ENCODE assay signal across 10 cellular contexts in the genomic region with DNA sequence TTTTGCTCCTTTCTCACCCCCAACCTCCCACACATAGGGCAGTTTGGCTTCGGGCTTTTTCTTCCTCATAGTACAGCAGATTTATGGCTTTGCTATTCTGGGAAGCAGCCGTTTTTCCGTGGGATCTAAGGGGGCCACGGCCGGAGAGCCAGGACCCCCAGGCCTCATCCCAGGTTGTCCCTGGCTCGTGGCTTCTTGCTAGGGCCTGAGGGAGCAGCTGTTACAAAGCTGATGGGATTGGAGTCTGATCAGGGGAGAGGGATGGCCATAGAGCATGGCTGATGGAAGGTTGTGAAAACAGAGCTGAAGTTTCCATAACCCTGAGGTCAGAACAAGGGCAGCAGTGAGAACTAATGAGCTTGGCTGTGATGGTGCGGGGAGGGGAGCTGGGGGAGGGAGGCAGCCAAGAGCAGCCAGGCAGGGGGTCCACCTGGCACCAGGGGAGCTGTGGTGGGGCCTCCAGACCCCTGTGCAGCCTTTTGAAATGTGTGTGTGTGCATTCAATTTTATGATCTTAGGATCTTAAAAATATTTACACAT.
A peak's percentile ranks its signal among the peaks of the same experiment; 100 is the strongest.
DNase-seq lines count a peak whose midpoint lies in the region; ATAC-seq and TF ChIP-seq lines count a peak whose summit lies in the region.
"Had no signal": no experiment of that assay in that cellular context is flagged by ENCODE, and none has a peak within 500 bp of the region (broad histone marks: within the 10 kb centered on the region; RNA-seq: fewer than 3 reads in every experiment).

No MANE protein-coding gene starts in this region.

- ATAC-seq in upper lobe of left lung (ENCODE audit: low FRiP score in 2 of 2) (no peak), HG03460 (IDR thresholded peaks at IDR 0.05; ENCODE audit: unreplicated experiment) (no peak)

- H2BK5ac ChIP-seq in mesenchymal stem cell (ENCODE audit: low read depth, low read length, poor library complexity, severe bottlenecking) = no peak overlapping the region

- H3K4me1 ChIP-seq in mesenchymal stem cell (ENCODE audit: control insufficient read depth, insufficient read depth, low read depth, low read length) (peaks cover 16% of the 10 kb centered on the region), upper lobe of left lung (peaks cover 0 to 13% (median 6%) of the 10 kb centered on the region in 4 donors)

- H2BK12ac ChIP-seq in mesenchymal stem cell (ENCODE audit: low read length in 2 of 2) = no peak overlapping the region

- H2AK5ac ChIP-seq in mesenchymal stem cell (ENCODE audit: low read length, severe bottlenecking) = peak overlapping the region; percentile 33

- 15% methylated on average over 7 of the region's 7 CpGs for WGBS in mesenchymal stem cell
- WGBS in upper lobe of left lung, 2 donors = 37 to 43% methylated on average over 7 of the region's 7 CpGs

- H3K4ac ChIP-seq in mesenchymal stem cell (ENCODE audit: low read depth in 1 of 2, low read length in 2 of 2) = peak overlapping the region in 1 of 2 experiments; percentile 52

- peak overlapping the region; percentile 52 for H3K4me2 ChIP-seq in mesenchymal stem cell (ENCODE audit: low read length, poor library complexity, severe bottlenecking)

- H2BK15ac ChIP-seq in mesenchymal stem cell (ENCODE audit: low read depth, poor library complexity, severe bottlenecking) = no peak overlapping the region

- peaks cover 10% of the 10 kb centered on the region for H3K4me1 Mint-ChIP-seq in endothelial cell (ENCODE audit: unreplicated experiment)

- no peaks in the 10 kb centered on the region for H3K79me1 ChIP-seq in mesenchymal stem cell (replicated peaks; ENCODE audit: low read length, poor library complexity, severe bottlenecking)

- no peaks in the 10 kb centered on the region for H3K9me3 Mint-ChIP-seq in endothelial cell (ENCODE audit: unreplicated experiment)

- no peak overlapping the region for H2BK120ac ChIP-seq in mesenchymal stem cell (ENCODE audit: low read depth, low read length)

- H3K36me3 ChIP-seq in mesenchymal stem cell (ENCODE audit: control insufficient read depth in 1 of 2, insufficient read depth in 2 of 2, low read depth in 1 of 2, low read length in 2 of 2) (no peaks in the 10 kb centered on the region), upper lobe of left lung (no peaks in the 10 kb centered on the region)

- peak overlapping the region; percentile 13 for H3K27ac ChIP-seq in mesenchymal stem cell (ENCODE audit: low read length, poor library complexity, severe bottlenecking)
- no peak overlapping the region for H3K27ac ChIP-seq in upper lobe of left lung

- H3K9me3 ChIP-seq in mesenchymal stem cell (ENCODE audit: control insufficient read depth, low read length) (no peaks in the 10 kb centered on the region), upper lobe of left lung (no peaks in the 10 kb centered on the region)

- H3K18ac ChIP-seq in mesenchymal stem cell (ENCODE audit: low read depth in 1 of 2, low read length in 2 of 2) = peak overlapping the region in 1 of 2 experiments; percentile 48

- DNase-seq in SHP77 (lab: John Stamatoyannopoulos, UW) = peak; percentile 18 to 30
- no peak for DNase-seq in SHP77 treated with DMSO at 0.1 percent for 48 hours (lab: John Stamatoyannopoulos, UW)
- DNase-seq in choroid plexus epithelial cell (ENCODE audit: low read depth) = peak; percentile 54
- DNase-seq in mesenchymal stem cell = peak; percentile 48
- DNase-seq in upper lobe of left lung = peak in 1 of 2 donors; percentile 22
- no peak for DNase-seq in T-helper 1 cell
- DNase-seq in endothelial cell (ENCODE audit: low spot score) = no peak
- DNase-seq: stimulated activated CD4-positive, alpha-beta T cell treated with anti-CD3 and anti-CD28 coated beads, Interleukin-1b, Interleukin-23, amount 100 ng/mL, for 48 hours; T-helper 2 cell had no signal

- H3K4me3 ChIP-seq in choroid plexus epithelial cell (ENCODE audit: low read depth, low read length) = peak overlapping the region; percentile 47
- peak overlapping the region in 1 of 2 experiments; percentile 68 for H3K4me3 ChIP-seq in mesenchymal stem cell (ENCODE audit: insufficient read depth in 1 of 2, low read depth in 1 of 2, low read length in 2 of 2)
- peak overlapping the region in 3 of 4 donors; percentile 26 to 45 (median 40) for H3K4me3 ChIP-seq in upper lobe of left lung

- no peak overlapping the region for H3K14ac ChIP-seq in mesenchymal stem cell (ENCODE audit: low read length in 2 of 2)

- TF ChIP-seq EP300 in upper lobe of left lung (IDR thresholded peaks at IDR 0.05) = no peak

- H3K27me3 ChIP-seq in mesenchymal stem cell (ENCODE audit: control insufficient read depth in 1 of 2, insufficient read depth in 1 of 2, low read length in 2 of 2) = peaks cover 25 to 27% of the 10 kb centered on the region in 2 experiments
- no peaks in the 10 kb centered on the region for H3K27me3 ChIP-seq in upper lobe of left lung

- H2AFZ ChIP-seq in mesenchymal stem cell (ENCODE audit: low read depth, low read length) = no peak overlapping the region

- H3K9ac ChIP-seq in mesenchymal stem cell (ENCODE audit: low read length) = peak overlapping the region; percentile 58

- no peak overlapping the region for H3K27ac Mint-ChIP-seq in endothelial cell (ENCODE audit: unreplicated experiment)

- no peak overlapping the region for H3K23ac ChIP-seq in mesenchymal stem cell (ENCODE audit: low read length in 2 of 2)

- H3K27me3 Mint-ChIP-seq in endothelial cell (ENCODE audit: unreplicated experiment) = peaks cover 1% of the 10 kb centered on the region

- no peak for TF ChIP-seq CTCF in choroid plexus epithelial cell (conservative IDR thresholded peaks at IDR 0.05; ENCODE audit: low read depth, low read length)
- TF ChIP-seq CTCF in upper lobe of left lung (IDR thresholded peaks at IDR 0.05) = no peak
- TF ChIP-seq CTCF in endothelial cell (IDR thresholded peaks at IDR 0.05; ENCODE audit: unreplicated experiment) = no peak

- no peaks in the 10 kb centered on the region for H3K36me3 Mint-ChIP-seq in endothelial cell (ENCODE audit: low read depth, unreplicated experiment)

- no peak overlapping the region for H3K4me3 Mint-ChIP-seq in endothelial cell (ENCODE audit: unreplicated experiment)

- H4K91ac ChIP-seq in mesenchymal stem cell (ENCODE audit: low read length) = peak overlapping the region; percentile 2

- no peak for TF ChIP-seq POLR2A in upper lobe of left lung (IDR thresholded peaks at IDR 0.05)

- peak overlapping the region; percentile 29 for H4K8ac ChIP-seq in mesenchymal stem cell (ENCODE audit: low read length)

Comparison
In these comparisons a context has a peak if more than half of its experiments do, and no peak if none do; other contexts are left out.
1. DNase-seq: peak in SHP77 (2 of 2), choroid plexus epithelial cell (single experiment) and mesenchymal stem cell (single experiment); none in SHP77 treated with DMSO at 0.1 percent for 48 hours (single experiment), T-helper 1 cell (0 of 5) and endothelial cell (single experiment).